In genomic region chr2:128381001-128381938, GRCh38 we compare ENCODE assay signal across 1 cellular context.
TF ChIP-seq lines count a peak whose summit lies in the region.

No MANE protein-coding gene starts in this region.

TF ChIP-seq in HepG2, 621 proteins besides CTCF, POLR2A, EP300 and RAD21 (continued from another document and continues in another):
- TF ChIP-seq ZNF800 (CRISPR knock-in tag; IDR thresholded peaks at IDR 0.05): no peak
- TF ChIP-seq ZNF788 (CRISPR knock-in tag; IDR thresholded peaks at IDR 0.05; ENCODE audit: borderline replicate concordance): peak; percentile 81; the same call in 1 of the 2 replicates
- no peak for TF ChIP-seq ZNF460 (CRISPR knock-in tag; IDR thresholded peaks at IDR 0.05; ENCODE audit: borderline replicate concordance)
- TF ChIP-seq SNAPC4 (CRISPR knock-in tag; IDR thresholded peaks at IDR 0.05): no peak
- no peak for TF ChIP-seq HNRNPL (IDR thresholded peaks at IDR 0.05; ENCODE audit: low read depth, low read length)
- TF ChIP-seq ZMYM4 (CRISPR knock-in tag; IDR thresholded peaks at IDR 0.05): peak; percentile 56; the same call in 1 of the 2 replicates
- no peak for TF ChIP-seq ATM (IDR thresholded peaks at IDR 0.05; ENCODE audit: borderline replicate concordance)
- TF ChIP-seq MEF2D (CRISPR knock-in tag; IDR thresholded peaks at IDR 0.05): no peak; the same call in 1 of the 2 replicates
- TF ChIP-seq ZNF142 (CRISPR knock-in tag; IDR thresholded peaks at IDR 0.05): peak; percentile 88
- no peak for TF ChIP-seq NFE2 (CRISPR knock-in tag; IDR thresholded peaks at IDR 0.05)
- TF ChIP-seq HNF1A (IDR thresholded peaks at IDR 0.05; ENCODE audit: low read depth): no peak
- TF ChIP-seq HNF1A (CRISPR knock-in tag; IDR thresholded peaks at IDR 0.05; ENCODE audit: borderline replicate concordance): no peak; the same call in 1 of the 2 replicates
- no peak for TF ChIP-seq SAFB2 (CRISPR knock-in tag; IDR thresholded peaks at IDR 0.05; ENCODE audit: borderline replicate concordance, low read depth)
- no peak for TF ChIP-seq RORA (CRISPR knock-in tag; IDR thresholded peaks at IDR 0.05)
- TF ChIP-seq PAF1 (CRISPR knock-in tag; IDR thresholded peaks at IDR 0.05): no peak
- no peak for TF ChIP-seq ZNF546 (CRISPR knock-in tag; conservative IDR thresholded peaks at IDR 0.05)
- no peak for TF ChIP-seq ZNF547 (CRISPR knock-in tag; IDR thresholded peaks at IDR 0.05)
- no peak for TF ChIP-seq LCORL (IDR thresholded peaks at IDR 0.05)
- TF ChIP-seq LCORL (CRISPR knock-in tag; IDR thresholded peaks at IDR 0.05): peak; percentile 86; the same call in 1 of the 2 replicates
- TF ChIP-seq AGO2 (optimal IDR thresholded peaks at IDR 0.05; ENCODE audit: low read depth, low read length): no peak
- TF ChIP-seq THAP7 (CRISPR knock-in tag; IDR thresholded peaks at IDR 0.05): no peak
- TF ChIP-seq GTF3A (CRISPR knock-in tag; conservative IDR thresholded peaks at IDR 0.05): no peak
- TF ChIP-seq RELA (CRISPR knock-in tag; IDR thresholded peaks at IDR 0.05): no peak
- no peak for TF ChIP-seq SPEN (CRISPR knock-in tag; IDR thresholded peaks at IDR 0.05; ENCODE audit: low read depth)
- TF ChIP-seq ISL2 (CRISPR knock-in tag; IDR thresholded peaks at IDR 0.05): peak; percentile 47; the same call in 1 of the 2 replicates
- TF ChIP-seq MATR3 (CRISPR knock-in tag; IDR thresholded peaks at IDR 0.05): no peak
- TF ChIP-seq ZNF253 (CRISPR knock-in tag; IDR thresholded peaks at IDR 0.05; ENCODE audit: borderline replicate concordance): no peak
- no peak for TF ChIP-seq ZMYM2 (CRISPR knock-in tag; IDR thresholded peaks at IDR 0.05)
- peak; percentile 41; the same call in 1 of the 2 replicates for TF ChIP-seq ZNF580 (CRISPR knock-in tag; IDR thresholded peaks at IDR 0.05; ENCODE audit: borderline replicate concordance, low read depth)
- TF ChIP-seq KAT7 (CRISPR knock-in tag; IDR thresholded peaks at IDR 0.05; ENCODE audit: borderline replicate concordance): no peak; the same call in 1 of the 2 replicates
- peak; percentile 61; the same call in 1 of the 2 replicates for TF ChIP-seq CBX5 (CRISPR knock-in tag; IDR thresholded peaks at IDR 0.05; ENCODE audit: borderline replicate concordance)
- TF ChIP-seq DNMT3B (CRISPR knock-in tag; conservative IDR thresholded peaks at IDR 0.05): no peak
- no peak for TF ChIP-seq SP140L (CRISPR knock-in tag; IDR thresholded peaks at IDR 0.05; ENCODE audit: borderline replicate concordance)
- no peak for TF ChIP-seq CSRNP1 (CRISPR knock-in tag; IDR thresholded peaks at IDR 0.05)
- TF ChIP-seq RFX1 (IDR thresholded peaks at IDR 0.05): no peak
- peak; percentile 68; the same call in 1 of the 2 replicates for TF ChIP-seq SP4 (CRISPR knock-in tag; IDR thresholded peaks at IDR 0.05)
